In genomic region chr15:58641660-58642059, GRCh38 we compare ENCODE assay signal across 22 cellular contexts.
DNase-seq lines count a peak whose midpoint lies in the region; ATAC-seq and TF ChIP-seq lines count a peak whose summit lies in the region.
"Had no signal": no experiment of that assay in that cellular context is flagged by ENCODE, and none has a peak within 500 bp of the region (broad histone marks: within the 10 kb centered on the region; RNA-seq: fewer than 3 reads in every experiment).

No MANE protein-coding gene starts in this region.

- no peak overlapping the region for H2BK20ac ChIP-seq in H9 (ENCODE audit: low read depth, low read length, poor library complexity, severe bottlenecking)

- no peak overlapping the region for H3K4ac ChIP-seq in H9 (ENCODE audit: low read depth, low read length)

- TF ChIP-seq CTCF in H9 (conservative IDR thresholded peaks at IDR 0.05) (no peak), endodermal cell (conservative IDR thresholded peaks at IDR 0.05) (no peak), uterus (IDR thresholded peaks at IDR 0.05) (no peak)

- H3K9me3 Mint-ChIP-seq in H9 (no peaks in the 10 kb centered on the region), endodermal cell (no peaks in the 10 kb centered on the region)
- H3K9me3 Mint-ChIP-seq: activated naive CD4-positive, alpha-beta T cell treated with anti-CD3 and anti-CD28 coated beads, Interleukin-2, amount 50 U/mL, for 72 hours; CD4-positive, alpha-beta memory T cell had no signal

- no peaks in the 10 kb centered on the region for H3K23me2 ChIP-seq in H9 (ENCODE audit: insufficient read length, low read depth, low read length, poor library complexity, severe bottlenecking)

- peak; percentile 19 for DNase-seq in NCI-H2029 (lab: John Stamatoyannopoulos, UW)
- no peak for DNase-seq in NCI-H2029 treated with DMSO at 0.1 percent for 48 hours (lab: John Stamatoyannopoulos, UW)
- no peak for DNase-seq in H9
- no peak for DNase-seq in endodermal cell
- DNase-seq in renal cortical epithelial cell (ENCODE audit: low read depth): peak; percentile 28
- DNase-seq in uterus: no peak
- no peak for DNase-seq in left cardiac atrium
- DNase-seq in anterior cingulate cortex (lab: John Stamatoyannopoulos, UW): no peak
- DNase-seq: 8988T; activated CD4-positive, alpha-beta T cell treated with anti-CD3 and anti-CD28 coated beads, Interleukin-2, amount 10 ng/mL, durations not matched to agents 24 days and 14 days; activated T-cell treated with anti-CD3 and anti-CD28 coated beads, Interleukin-2, amount 50 U/mL, for 48 hours; CD4-positive, alpha-beta memory T cell; central memory CD4-positive, alpha-beta T cell; NCI-H2171; NCI-H510A; NK-92 treated with Interleukin-12 subunit alpha and Interleukin-12 subunit beta, amount 100 ng/mL, for 24 hours; SHP77 treated with DMSO at 0.1 percent for 48 hours; stimulated activated naive CD4-positive, alpha-beta T cell had no signal

- H3K27ac ChIP-seq in H9 (ENCODE audit: insufficient read length, low read depth, low read length): no peak overlapping the region
- no peak overlapping the region for H3K27ac ChIP-seq in endodermal cell (ENCODE audit: low read depth, low read length)
- no peak overlapping the region for H3K27ac ChIP-seq in uterus
- H3K27ac ChIP-seq: neutrophil, VCaP had no signal

- no peaks in the 10 kb centered on the region for H4K20me1 ChIP-seq in H9 (ENCODE audit: control insufficient read depth, insufficient read depth, insufficient read length)

- intact Hi-C loops in uterus (cut with DNase I; ENCODE audit: low total_unique reads) (no loop called here), left cardiac atrium (cut with DNase I) (no loop called here)

- no peak overlapping the region for H2AK5ac ChIP-seq in H9 (ENCODE audit: insufficient read length, low read length)

- H2BK12ac ChIP-seq in H9 (ENCODE audit: insufficient read length, low read depth, low read length): no peak overlapping the region

- H3K79me1 ChIP-seq in H9 (ENCODE audit: insufficient read depth, low read depth, low read length, poor library complexity, severe bottlenecking): no peaks in the 10 kb centered on the region

- H3K36me3 Mint-ChIP-seq in H9 (ENCODE audit: insufficient read depth in 1 of 3, low read depth in 3 of 3): peaks cover 10 to 31% (median 30%) of the 10 kb centered on the region in 3 experiments; a peak in 6 of 7 replicates
- H3K36me3 Mint-ChIP-seq in endodermal cell (ENCODE audit: low read depth): peaks cover 61% of the 10 kb centered on the region

- no peak overlapping the region for H4K91ac ChIP-seq in H9 (ENCODE audit: insufficient read length, low read depth, low read length)

- H3K4me1 ChIP-seq in H9 (ENCODE audit: insufficient read depth, low read length) (no peaks in the 10 kb centered on the region), endodermal cell (ENCODE audit: control insufficient read depth, insufficient read depth, low read length) (no peaks in the 10 kb centered on the region), uterus (no peaks in the 10 kb centered on the region)

- H3K14ac ChIP-seq in H9 (ENCODE audit: insufficient read depth, low read length): no peak overlapping the region

- H3K36me3 ChIP-seq in endodermal cell (ENCODE audit: control insufficient read depth, insufficient read depth, low read length) (peaks cover 64% of the 10 kb centered on the region), uterus (no peaks in the 10 kb centered on the region)

- peak overlapping the region in 2 of 3 experiments; percentile 30 to 90; a peak in 3 of 7 replicates for H3K27ac Mint-ChIP-seq in H9
- peak overlapping the region; percentile 18 for H3K27ac Mint-ChIP-seq in endodermal cell
- H3K27ac Mint-ChIP-seq: activated CD4-positive, alpha-beta T cell treated with anti-CD3 and anti-CD28 coated beads, Interleukin-2, amount 10 ng/mL, durations not matched to agents 24 days and 14 days; activated naive CD4-positive, alpha-beta T cell treated with anti-CD3 and anti-CD28 coated beads, Interleukin-2, amount 50 U/mL, for 72 hours; progenitor cell of endocrine pancreas had no signal

- H3K9ac ChIP-seq in H9 (ENCODE audit: extremely low read depth, insufficient read length, low read length) (no peak overlapping the region), endodermal cell (ENCODE audit: extremely low read depth, low read length, poor library complexity, severe bottlenecking) (no peak overlapping the region)

- H2BK5ac ChIP-seq in H9 (ENCODE audit: insufficient read length, low read length): no peak overlapping the region

- H3T11ph ChIP-seq in H9 (ENCODE audit: low read length): no peak overlapping the region

- H2BK15ac ChIP-seq in H9 (ENCODE audit: low read depth, low read length): no peak overlapping the region

- ATAC-seq in left cardiac atrium: no peak
- ATAC-seq: activated naive CD4-positive, alpha-beta T cell treated with anti-CD3 and anti-CD28 coated beads, Interleukin-2, amount 50 U/mL, for 72 hours had no signal

- H4K8ac ChIP-seq in H9 (replicated peaks; ENCODE audit: insufficient read length, low read depth, low read length): no peak overlapping the region

- no peak overlapping the region for H2BK120ac ChIP-seq in H9 (ENCODE audit: low read depth, low read length, poor library complexity, severe bottlenecking)

- WGBS in H9 (ENCODE audit: extremely low coverage, insufficient read length, low lambda C conversion rate): no CpG with 5 or more reads among the region's 4 CpGs
- 89 to 92% methylated on average over 3 to 4 of the region's 4 CpGs for WGBS in endodermal cell (ENCODE audit: insufficient coverage in 1 of 2, insufficient read length in 1 of 2), 2 experiments

- no peaks in the 10 kb centered on the region for H3K27me3 ChIP-seq in H9 (ENCODE audit: insufficient read depth, low read length)
- no peaks in the 10 kb centered on the region for H3K27me3 ChIP-seq in endodermal cell (ENCODE audit: control insufficient read depth, insufficient read depth, low read length, poor library complexity, severe bottlenecking)
- H3K27me3 ChIP-seq in uterus: no peaks in the 10 kb centered on the region
- H3K27me3 ChIP-seq: neutrophil had no signal

- no peak overlapping the region for H3K4me2 ChIP-seq in H9 (ENCODE audit: insufficient read depth, insufficient read length, low read length)

- H3K23ac ChIP-seq in H9 (ENCODE audit: insufficient read length, low read depth, low read length): no peak overlapping the region

- H3K9me3 ChIP-seq in H9 (ENCODE audit: control insufficient read depth, low read depth, low read length) (no peaks in the 10 kb centered on the region), endodermal cell (ENCODE audit: control insufficient read depth, low read length) (no peaks in the 10 kb centered on the region), uterus (no peaks in the 10 kb centered on the region)
- H3K9me3 ChIP-seq: neutrophil had no signal

- H3K4me3 Mint-ChIP-seq in H9: no peak overlapping the region
- no peak overlapping the region for H3K4me3 Mint-ChIP-seq in endodermal cell
- H3K4me3 Mint-ChIP-seq: activated CD4-positive, alpha-beta T cell treated with anti-CD3 and anti-CD28 coated beads, Interleukin-2, amount 10 ng/mL, durations not matched to agents 24 days and 14 days had no signal

- H3K4me3 ChIP-seq in endodermal cell (ENCODE audit: low read length): no peak overlapping the region
- no peak overlapping the region for H3K4me3 ChIP-seq in uterus

- no peaks in the 10 kb centered on the region for H3K27me3 Mint-ChIP-seq in H9 (ENCODE audit: low read depth)
- no peaks in the 10 kb centered on the region for H3K27me3 Mint-ChIP-seq in endodermal cell (ENCODE audit: insufficient read depth)
- H3K27me3 Mint-ChIP-seq: activated CD4-positive, alpha-beta T cell treated with anti-CD3 and anti-CD28 coated beads, Interleukin-2, amount 10 ng/mL, durations not matched to agents 24 days and 14 days; CD4-positive, alpha-beta memory T cell; progenitor cell of endocrine pancreas had no signal

- no peaks in the 10 kb centered on the region for H3K79me2 ChIP-seq in H9 (ENCODE audit: insufficient read depth, low read length)

- no peak overlapping the region for H4K5ac ChIP-seq in H9 (ENCODE audit: insufficient read length, low read depth, low read length)

- no peak for TF ChIP-seq POLR2A in uterus (IDR thresholded peaks at IDR 0.05)

- no peak overlapping the region for H3K56ac ChIP-seq in H9 (ENCODE audit: insufficient read length, low read depth, low read length)

- no peak overlapping the region for H3K18ac ChIP-seq in H9 (ENCODE audit: insufficient read length, low read depth, low read length)

- H3K4me1 Mint-ChIP-seq in H9: peaks cover 8 to 12% of the 10 kb centered on the region in 2 experiments
- no peaks in the 10 kb centered on the region for H3K4me1 Mint-ChIP-seq in endodermal cell

- H2AFZ ChIP-seq in H9 (ENCODE audit: low read length): no peak overlapping the region

Comparison
In these comparisons a context has a peak if more than half of its experiments do, and no peak if none do; other contexts are left out.
1. DNase-seq: peak in NCI-H2029 (single experiment) and renal cortical epithelial cell (single experiment); none in NCI-H2029 treated with DMSO at 0.1 percent for 48 hours (single experiment), H9 (single experiment), endodermal cell (single experiment), uterus (0 of 2), left cardiac atrium (single experiment) and anterior cingulate cortex (0 of 58).